ENCODE assay signal across 6 cellular contexts in the genomic region with DNA sequence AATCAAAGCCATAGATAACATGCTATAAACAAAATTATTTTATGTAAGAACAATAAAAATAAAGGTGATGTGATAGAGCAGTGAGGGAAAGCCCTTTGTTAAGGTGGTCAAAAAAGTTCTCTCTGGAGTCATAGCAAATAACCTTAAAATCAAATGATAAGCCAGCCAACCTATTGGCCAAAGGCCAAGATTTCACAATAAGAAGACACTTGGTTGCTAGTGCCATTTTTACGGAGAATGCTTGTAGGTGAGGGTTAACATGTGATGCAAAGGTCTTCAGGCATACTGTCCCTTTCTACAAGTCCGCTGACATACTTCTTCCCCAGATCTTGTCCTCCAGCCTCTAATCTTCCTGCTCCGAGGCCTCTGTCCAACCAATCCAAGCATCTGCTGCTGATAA.
"Had no signal": no experiment of that assay in that cellular context is flagged by ENCODE, and none has a peak within 500 bp of the region (broad histone marks: within the 10 kb centered on the region; RNA-seq: fewer than 3 reads in every experiment).

No MANE protein-coding gene starts in this region.

- H3K4me3 ChIP-seq: GM12878 had no signal

- ATAC-seq: GM12878 had no signal

- FAIRE-seq: G401.6, GM12878, GM18507, GM19239 had no signal

- DNase-seq: GDM1, GF-D8 had no signal
